In the genomic region with DNA sequence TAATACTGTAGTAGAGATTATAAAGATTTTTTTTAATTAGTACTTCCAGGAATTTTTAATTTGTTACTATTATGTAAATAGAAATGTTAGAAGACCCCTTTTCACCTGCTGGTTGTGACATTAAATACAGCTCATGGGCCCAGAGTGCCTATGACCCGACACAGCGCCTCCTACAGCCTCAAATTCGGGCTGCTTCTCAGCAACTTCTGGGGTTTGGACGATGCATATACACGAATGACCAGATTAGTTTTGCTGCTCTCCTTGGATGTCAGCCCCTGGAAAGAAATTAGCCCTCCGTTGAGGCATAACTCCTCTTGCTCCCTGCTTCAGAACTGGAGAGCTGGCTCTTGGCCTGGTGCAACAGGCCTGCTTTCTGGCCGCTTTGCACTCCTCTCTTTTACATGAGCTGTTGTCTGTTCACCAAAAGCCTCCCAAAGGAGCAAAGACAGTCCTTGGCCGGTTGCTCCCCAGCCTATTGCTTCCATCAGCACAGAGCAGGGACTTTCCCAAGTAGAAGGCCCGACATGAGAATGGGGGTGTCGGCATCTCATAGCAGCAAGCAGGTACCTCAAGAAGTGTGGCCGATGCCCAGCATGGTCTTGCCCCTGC, we compare ENCODE assay signal across 14 cellular contexts. TPM values are rescaled to one million over a fixed set of nuclear protein-coding genes. Genes with fewer than 3 reads are reported as not detected.
DNase-seq lines count a peak whose midpoint lies in the region; ATAC-seq and TF ChIP-seq lines count a peak whose summit lies in the region.
"Had no signal": no experiment of that assay in that cellular context is flagged by ENCODE, and none has a peak within 500 bp of the region (broad histone marks: within the 10 kb centered on the region; RNA-seq: fewer than 3 reads in every experiment).

No MANE protein-coding gene starts in this region.

- no peaks in the 10 kb centered on the region for H3K36me3 Mint-ChIP-seq in GM23338 (ENCODE audit: low read depth)
- H3K36me3 Mint-ChIP-seq: activated CD4-positive, alpha-beta memory T cell treated with anti-CD3 and anti-CD28 coated beads for 36 hours; CD14-positive monocyte; mesothelial cell of epicardium had no signal

- TF ChIP-seq CTCF in GM23338 (conservative IDR thresholded peaks at IDR 0.05; ENCODE audit: low read depth in 2 of 2) (peak; percentile 74 to 81), astrocyte of the cerebellum (IDR thresholded peaks at IDR 0.05; ENCODE audit: low read depth, low read length, missing control alignments) (peak; percentile 2), smooth muscle cell (IDR thresholded peaks at IDR 0.05; ENCODE audit: borderline replicate concordance, insufficient read depth, poor library complexity, severe bottlenecking) (peak; percentile 14), transverse colon (IDR thresholded peaks at IDR 0.05) (no peak)

- no peaks in the 10 kb centered on the region for H3K36me3 ChIP-seq in GM23338 (ENCODE audit: insufficient read depth)
- H3K36me3 ChIP-seq in smooth muscle cell (ENCODE audit: low read depth) = no peaks in the 10 kb centered on the region
- no peaks in the 10 kb centered on the region for H3K36me3 ChIP-seq in transverse colon

- DNase-seq in GM23338 (ENCODE audit: low spot score) = peak; percentile 75
- no peak for DNase-seq in astrocyte of the cerebellum (ENCODE audit: low read depth)
- DNase-seq in left ventricle myocardium superior = peak; percentile 69
- no peak for DNase-seq in smooth muscle cell (lab: John Stamatoyannopoulos, UW; ENCODE audit: unreplicated experiment)
- no peak for DNase-seq in transverse colon
- no peak for DNase-seq in hypothalamus (lab: John Stamatoyannopoulos, UW)
- no peak for DNase-seq in T-helper 1 cell
- DNase-seq: activated CD4-positive, alpha-beta memory T cell treated with anti-CD3 and anti-CD28 coated beads for 36 hours; MM.1S had no signal

- TF ChIP-seq EP300 in transverse colon (IDR thresholded peaks at IDR 0.05; ENCODE audit: low read depth) = no peak

- H3K4me3 ChIP-seq in GM23338 (no peak overlapping the region), astrocyte of the cerebellum (ENCODE audit: low read depth, low read length) (no peak overlapping the region), smooth muscle cell (no peak overlapping the region), transverse colon (no peak overlapping the region)
- H3K4me3 ChIP-seq: body of pancreas had no signal

- peaks cover 17% of the 10 kb centered on the region for H3K4me1 ChIP-seq in GM23338 (ENCODE audit: insufficient read depth)
- peaks cover 15% of the 10 kb centered on the region for H3K4me1 ChIP-seq in smooth muscle cell (ENCODE audit: low read depth)
- H3K4me1 ChIP-seq in transverse colon = peaks cover 0 to 13% (median 0%) of the 10 kb centered on the region in 4 donors
- H3K4me1 ChIP-seq: body of pancreas had no signal

- no peaks in the 10 kb centered on the region for H3K27me3 ChIP-seq in GM23338 (ENCODE audit: insufficient read depth)
- H3K27me3 ChIP-seq in smooth muscle cell (ENCODE audit: low read depth) = peaks cover 5% of the 10 kb centered on the region
- H3K27me3 ChIP-seq in transverse colon = no peaks in the 10 kb centered on the region
- H3K27me3 ChIP-seq: body of pancreas had no signal

- H4K20me1 ChIP-seq in GM23338 (replicated peaks; ENCODE audit: insufficient read depth) = no peaks in the 10 kb centered on the region
- H4K20me1 ChIP-seq in smooth muscle cell (ENCODE audit: low read depth) = no peaks in the 10 kb centered on the region

- no peak overlapping the region for H3K27ac Mint-ChIP-seq in GM23338
- H3K27ac Mint-ChIP-seq: activated CD4-positive, alpha-beta memory T cell treated with anti-CD3 and anti-CD28 coated beads for 36 hours; activated T-helper 2 cell treated with anti-CD3 and anti-CD28 coated beads, Interferon-gamma antibody, Interleukin-2, Interleukin-4, amounts not matched to agents 10 μg/mL and 5 μg/mL and 100 μg/mL, durations not matched to agents 14 hours and 24 hours and 36 hours; CD14-positive monocyte; mesothelial cell of epicardium had no signal

- no peaks in the 10 kb centered on the region for H3K9me2 ChIP-seq in GM23338 (ENCODE audit: insufficient read depth)

- H3K4me2 ChIP-seq in GM23338 (no peak overlapping the region), smooth muscle cell (no peak overlapping the region)

- no peaks in the 10 kb centered on the region for H3K9me3 Mint-ChIP-seq in GM23338
- H3K9me3 Mint-ChIP-seq: activated CD4-positive, alpha-beta memory T cell treated with anti-CD3 and anti-CD28 coated beads for 36 hours; activated T-helper 2 cell treated with anti-CD3 and anti-CD28 coated beads, Interferon-gamma antibody, Interleukin-2, Interleukin-4, amounts not matched to agents 10 μg/mL and 5 μg/mL and 100 μg/mL, durations not matched to agents 14 hours and 24 hours and 36 hours; CD14-positive monocyte; mesothelial cell of epicardium had no signal

- no peak overlapping the region for H2AFZ ChIP-seq in GM23338
- no peak overlapping the region for H2AFZ ChIP-seq in smooth muscle cell (ENCODE audit: low read depth)

- H3K4me3 Mint-ChIP-seq in GM23338 = no peak overlapping the region
- H3K4me3 Mint-ChIP-seq: activated CD4-positive, alpha-beta memory T cell treated with anti-CD3 and anti-CD28 coated beads for 36 hours; CD14-positive monocyte; mesothelial cell of epicardium had no signal

- H3K9ac ChIP-seq in smooth muscle cell (ENCODE audit: low read depth) = no peak overlapping the region

- no peak for TF ChIP-seq POLR2A in transverse colon (IDR thresholded peaks at IDR 0.05)

- WGBS in smooth muscle cell (ENCODE audit: low lambda C conversion rate) = 86% methylated on average over 11 of the region's 11 CpGs
- WGBS in transverse colon (ENCODE audit: low coverage in 1 of 2), 2 donors = 80 to 87% methylated on average over 5 to 11 of the region's 11 CpGs

- no peak overlapping the region for H3K27ac ChIP-seq in GM23338 (ENCODE audit: low read depth)
- H3K27ac ChIP-seq in smooth muscle cell (ENCODE audit: low read depth) = no peak overlapping the region
- peak overlapping the region in 2 of 4 donors; percentile 41 to 54 for H3K27ac ChIP-seq in transverse colon
- H3K27ac ChIP-seq: body of pancreas had no signal

- H3K4me1 Mint-ChIP-seq in GM23338 = peaks cover 29% of the 10 kb centered on the region
- H3K4me1 Mint-ChIP-seq: CD14-positive monocyte had no signal

- in situ Hi-C loops in astrocyte of the cerebellum (cut with HindIII; ENCODE audit: low sequenced_read_pairs) = no loop called here
- in situ Hi-C loops in transverse colon (cut with MboI; ENCODE audit: low pct_ligation_motif_present in 1 of 4, low pct_unique_long_range_greater_than_20kb in 1 of 4, low sequenced_read_pairs in 3 of 4) = loop anchor here in 2 of 4 donors (25.0 kb wide), 2 partner anchors 167 to 592 kb away; a partner anchor contains a TSS

- H3K79me2 ChIP-seq in GM23338 (replicated peaks; ENCODE audit: insufficient read depth) (no peaks in the 10 kb centered on the region), smooth muscle cell (ENCODE audit: low read depth) (no peaks in the 10 kb centered on the region)

- no peaks in the 10 kb centered on the region for H3K27me3 Mint-ChIP-seq in GM23338 (ENCODE audit: insufficient read depth, low read depth, poor library complexity)
- H3K27me3 Mint-ChIP-seq: activated CD4-positive, alpha-beta memory T cell treated with anti-CD3 and anti-CD28 coated beads for 36 hours had no signal

- no peaks in the 10 kb centered on the region for H3F3A ChIP-seq in GM23338 (replicated peaks; ENCODE audit: low read depth)
- H3F3A ChIP-seq in smooth muscle cell (ENCODE audit: low read depth) = no peaks in the 10 kb centered on the region

- ATAC-seq in GM23338 = peak; percentile 84
- ATAC-seq in left ventricle myocardium superior = peak; percentile 81
- no peak for ATAC-seq in GM19397 (IDR thresholded peaks at IDR 0.05; ENCODE audit: unreplicated experiment)

- H3K9me3 ChIP-seq in smooth muscle cell (replicated peaks; ENCODE audit: low read depth) = no peaks in the 10 kb centered on the region
- H3K9me3 ChIP-seq in transverse colon = no peaks in the 10 kb centered on the region
- H3K9me3 ChIP-seq: body of pancreas had no signal

- intact Hi-C loops in left ventricle myocardium superior (cut with micrococcal nuclease) (no loop called here), transverse colon (cut with DNase I; ENCODE audit: low total_unique reads) (no loop called here)

TF ChIP-seq in GM23338, 12 proteins besides CTCF, POLR2A, EP300 and RAD21 (continues in another document):
- no peak for TF ChIP-seq POLR2AphosphoS5 (IDR thresholded peaks at IDR 0.05; ENCODE audit: low read depth)

RNA-seq across cellular contexts. Expression of a gene that starts 3.3 kb away (rescaled TPM):
- 0.69 and 0.74 TPM in 2 replicates for total RNA-seq in GM23338 (2014; rRNA removed; shearing (Covaris generic))
- 0.24 and 0.34 TPM in 2 replicates for polyA plus RNA-seq in GM23338 (2016; fragmentation: Nextera tagmentation; extraction: Ambion mirVana)
- total RNA-seq in left ventricle myocardium superior = 0.72 TPM
- 1.5 TPM in 2 replicates for total RNA-seq in smooth muscle cell
- polyA plus RNA-seq in smooth muscle cell = 0.59 and 1.4 TPM in 2 replicates
- 1 to 10 TPM in 1 of 4 donors, under 1 TPM in 3; 0.20 to 1.1 (median 0.44) TPM for total RNA-seq in transverse colon
- polyA plus RNA-seq: CD14-positive monocyte had no signal

Comparison
In these comparisons a context has a peak if more than half of its experiments do, and no peak if none do; other contexts are left out.
1. DNase-seq: peak in GM23338 (single experiment) and left ventricle myocardium superior (single experiment); none in astrocyte of the cerebellum (single experiment), smooth muscle cell (single experiment), transverse colon (single experiment), hypothalamus (0 of 51) and T-helper 1 cell (0 of 5).
2. CTCF ChIP-seq: peak in GM23338 (2 of 2), astrocyte of the cerebellum (single experiment) and smooth muscle cell (single experiment); none in transverse colon (0 of 5).